ENCODE assay signal across 11 cellular contexts in genomic region chr6:135088232-135088760, GRCh38. TPM values are rescaled to one million over a fixed set of nuclear protein-coding genes. Genes with fewer than 3 reads are reported as not detected.
A peak's percentile ranks its signal among the peaks of the same experiment; 100 is the strongest.
DNase-seq lines count a peak whose midpoint lies in the region; ATAC-seq and TF ChIP-seq lines count a peak whose summit lies in the region.
"Had no signal": no experiment of that assay in that cellular context is flagged by ENCODE, and none has a peak within 500 bp of the region (broad histone marks: within the 10 kb centered on the region; RNA-seq: fewer than 3 reads in every experiment).

No MANE protein-coding gene starts in this region.

- H3F3A ChIP-seq in SK-N-SH (replicated peaks; ENCODE audit: insufficient read depth), result no peaks in the 10 kb centered on the region

- H3K4ac ChIP-seq in neuronal stem cell (ENCODE audit: low read length), result no peak overlapping the region

- TF ChIP-seq CTCF in SK-N-SH (IDR thresholded peaks at IDR 0.05), result no peak

- POLR2A ChIA-PET in SK-N-SH (lab: Yijun Ruan, JAX), result no interaction called here

- H3K4me1 Mint-ChIP-seq in activated naive CD8-positive, alpha-beta T cell treated with anti-CD3 and anti-CD28 coated beads for 36 hours, result peaks cover 79% of the 10 kb centered on the region

- peak overlapping the region; percentile 0 to 85 (median 78); a peak in 20 of 22 replicates for H3K27ac ChIP-seq in BLaER1 treated with 17β-estradiol and CSF1 and Interleukin-3, amounts not matched to agents 10 nM and 100 nM
- H3K27ac ChIP-seq in neuronal stem cell (replicated peaks; ENCODE audit: low read length), result no peak overlapping the region
- H3K27ac ChIP-seq in SK-N-SH (ENCODE audit: low read depth in 2 of 2, low read length in 1 of 2), result no peak overlapping the region
- H3K27ac ChIP-seq: thoracic aorta had no signal

- peak overlapping the region in 8 of 10 experiments; percentile 8 to 50 (median 26); a peak in 11 of 20 replicates for H3K4me3 ChIP-seq in BLaER1 treated with 17β-estradiol and CSF1 and Interleukin-3, amounts not matched to agents 10 nM and 100 nM
- H3K4me3 ChIP-seq in HAP-1 (no peak overlapping the region), neuronal stem cell (ENCODE audit: low read length in 2 of 2) (no peak overlapping the region), SK-N-SH (ENCODE audit: low read depth in 2 of 2, low read length in 1 of 2) (no peak overlapping the region)
- H3K4me3 ChIP-seq: mucosa of descending colon, thoracic aorta had no signal

- peak overlapping the region; percentile 70 to 94 (median 83) for H3K4me2 ChIP-seq in BLaER1 treated with 17β-estradiol and CSF1 and Interleukin-3, amounts not matched to agents 10 nM and 100 nM
- H3K4me2 ChIP-seq in neuronal stem cell (ENCODE audit: insufficient read depth, low read length, poor library complexity, severe bottlenecking) (no peak overlapping the region), SK-N-SH (no peak overlapping the region)

- no peak for TF ChIP-seq RAD21 in SK-N-SH (IDR thresholded peaks at IDR 0.05; ENCODE audit: low read length)

- no peak for TF ChIP-seq EP300 in SK-N-SH (IDR thresholded peaks at IDR 0.05; ENCODE audit: borderline replicate concordance in 1 of 2, low read depth in 1 of 2, low read length in 1 of 2)

- H2BK15ac ChIP-seq in neuronal stem cell (ENCODE audit: low read length), result no peak overlapping the region

- H3K36me3 Mint-ChIP-seq in activated naive CD8-positive, alpha-beta T cell treated with anti-CD3 and anti-CD28 coated beads for 36 hours, result peaks cover 15% of the 10 kb centered on the region

- no peaks in the 10 kb centered on the region for H3K79me1 ChIP-seq in neuronal stem cell (ENCODE audit: low read depth, low read length)

- H3K9ac ChIP-seq in BLaER1 treated with 17β-estradiol and CSF1 and Interleukin-3, amounts not matched to agents 10 nM and 100 nM, result peak overlapping the region; percentile 22 to 77 (median 64); a peak in 18 of 22 replicates
- H3K9ac ChIP-seq in neuronal stem cell (ENCODE audit: low read depth, low read length, poor library complexity) (no peak overlapping the region), SK-N-SH (no peak overlapping the region)

- peak overlapping the region; percentile 93 for H3K27ac Mint-ChIP-seq in activated naive CD8-positive, alpha-beta T cell treated with anti-CD3 and anti-CD28 coated beads for 36 hours

- H3K9me3 Mint-ChIP-seq in activated naive CD8-positive, alpha-beta T cell treated with anti-CD3 and anti-CD28 coated beads for 36 hours, result peaks cover 11% of the 10 kb centered on the region

- no peak overlapping the region for H2BK12ac ChIP-seq in neuronal stem cell (ENCODE audit: low read length)

- H3K79me2 ChIP-seq in SK-N-SH (ENCODE audit: insufficient read depth), result no peaks in the 10 kb centered on the region

- no peaks in the 10 kb centered on the region for H3K27me3 ChIP-seq in BLaER1 treated with 17β-estradiol and CSF1 and Interleukin-3, amounts not matched to agents 10 nM and 100 nM
- no peaks in the 10 kb centered on the region for H3K27me3 ChIP-seq in HAP-1 (ENCODE audit: low read depth)
- no peaks in the 10 kb centered on the region for H3K27me3 ChIP-seq in neuronal stem cell (ENCODE audit: control insufficient read depth in 3 of 3, insufficient read depth in 3 of 3, low read depth in 1 of 3, low read length in 3 of 3)
- no peaks in the 10 kb centered on the region for H3K27me3 ChIP-seq in SK-N-SH (ENCODE audit: insufficient read depth)

- in situ Hi-C loops in HAP-1 (cut with MboI; ENCODE audit: low sequenced_read_pairs), result no loop called here

- WGBS in neuronal stem cell (ENCODE audit: extremely low coverage in 2 of 2, insufficient read length in 2 of 2, insufficient replicate concordance in 1 of 2), 2 donors, result no CpG with 5 or more reads among the region's 2 CpGs
- WGBS in SK-N-SH (ENCODE audit: low lambda C conversion rate), result 89% methylated on average over 2 of the region's 2 CpGs

- H4K8ac ChIP-seq in neuronal stem cell (ENCODE audit: low read depth, low read length), result no peak overlapping the region

- H2BK5ac ChIP-seq in neuronal stem cell (ENCODE audit: low read length), result no peak overlapping the region

- H3K18ac ChIP-seq in neuronal stem cell (ENCODE audit: low read length), result no peak overlapping the region

- H3K23ac ChIP-seq in neuronal stem cell (ENCODE audit: low read depth, low read length, poor library complexity), result no peak overlapping the region

- H3K27me3 Mint-ChIP-seq in activated naive CD8-positive, alpha-beta T cell treated with anti-CD3 and anti-CD28 coated beads for 36 hours, result no peaks in the 10 kb centered on the region

- H3K14ac ChIP-seq in neuronal stem cell (ENCODE audit: low read length), result no peak overlapping the region

- H4K91ac ChIP-seq in neuronal stem cell (ENCODE audit: low read depth, low read length, poor library complexity), result no peak overlapping the region

- CTCF ChIA-PET in SK-N-SH (lab: Yijun Ruan, JAX), result interaction anchor here (1.0 to 1.6 kb wide), 2 partner anchors 56 to 148 kb away, joined by 3 to 4 read pairs; no protein-coding TSS in a partner anchor

- peaks cover 0 to 13% (median 8%) of the 10 kb centered on the region in 11 experiments; a peak in 12 of 22 replicates for H3K9me3 ChIP-seq in BLaER1 treated with 17β-estradiol and CSF1 and Interleukin-3, amounts not matched to agents 10 nM and 100 nM (replicated peaks in 1 of 11)
- H3K9me3 ChIP-seq in HAP-1 (no peaks in the 10 kb centered on the region), neuronal stem cell (replicated peaks in 1 of 2; ENCODE audit: control insufficient read depth in 2 of 2, insufficient read depth in 1 of 2, low read depth in 1 of 2, low read length in 2 of 2) (no peaks in the 10 kb centered on the region), SK-N-SH (no peaks in the 10 kb centered on the region)
- H3K9me3 ChIP-seq: mucosa of descending colon, thoracic aorta had no signal

- H2AK5ac ChIP-seq in neuronal stem cell (ENCODE audit: low read depth, low read length), result no peak overlapping the region

- H2BK120ac ChIP-seq in neuronal stem cell (ENCODE audit: low read depth, low read length), result no peak overlapping the region

- H2AFZ ChIP-seq in neuronal stem cell (ENCODE audit: low read length), result no peak overlapping the region
- H2AFZ ChIP-seq in SK-N-SH (ENCODE audit: low read depth), result no peak overlapping the region

- ATAC-seq in GM19438 (IDR thresholded peaks at IDR 0.05; ENCODE audit: low read depth, unreplicated experiment) (peak; percentile 12), HG03378 (IDR thresholded peaks at IDR 0.05; ENCODE audit: unreplicated experiment) (peak; percentile 0)

- H3K4me1 ChIP-seq in BLaER1 treated with 17β-estradiol and CSF1 and Interleukin-3, amounts not matched to agents 10 nM and 100 nM, result peaks cover 37 to 97% (median 59%) of the 10 kb centered on the region in 10 experiments
- H3K4me1 ChIP-seq in HAP-1 (peaks cover 16% of the 10 kb centered on the region), neuronal stem cell (ENCODE audit: control insufficient read depth in 2 of 2, insufficient read depth in 1 of 2, low read depth in 1 of 2, low read length in 2 of 2) (peaks cover 0 to 2% of the 10 kb centered on the region in 2 donors), SK-N-SH (ENCODE audit: control insufficient read depth in 1 of 2, insufficient read depth in 2 of 2, low read depth in 1 of 2, low read length in 1 of 2) (peaks cover 0 to 3% of the 10 kb centered on the region in 2 experiments; a peak in 1 of 4 replicates)

- DNase-seq in activated naive CD8-positive, alpha-beta T cell treated with anti-CD3 and anti-CD28 coated beads for 36 hours, result no peak
- DNase-seq in activated effector memory CD4-positive, alpha-beta T cell treated with Interleukin-2 at 50 U/mL for 16 hours, result no peak
- DNase-seq in HAP-1 (ENCODE audit: low spot score in 2 of 2) (no peak), neuronal stem cell (ENCODE audit: low spot score) (no peak), SK-N-SH (no peak)
- DNase-seq: mucosa of descending colon, NCI-H1436 treated with DMSO at 0.1 percent for 48 hours had no signal

- no peaks in the 10 kb centered on the region for H4K20me1 ChIP-seq in BLaER1 treated with 17β-estradiol and CSF1 and Interleukin-3, amounts not matched to agents 10 nM and 100 nM
- H4K20me1 ChIP-seq in SK-N-SH (ENCODE audit: insufficient read depth), result no peaks in the 10 kb centered on the region

- no peaks in the 10 kb centered on the region for H3K9me2 ChIP-seq in SK-N-SH

- H3K4me3 Mint-ChIP-seq in activated naive CD8-positive, alpha-beta T cell treated with anti-CD3 and anti-CD28 coated beads for 36 hours, result peak overlapping the region; percentile 59

- H3K36me3 ChIP-seq in BLaER1 treated with 17β-estradiol and CSF1 and Interleukin-3, amounts not matched to agents 10 nM and 100 nM, result no peaks in the 10 kb centered on the region
- H3K36me3 ChIP-seq in HAP-1 (replicated peaks) (no peaks in the 10 kb centered on the region), neuronal stem cell (replicated peaks in 1 of 2; ENCODE audit: control insufficient read depth in 2 of 2, insufficient read depth in 2 of 2, low read length in 2 of 2) (no peaks in the 10 kb centered on the region), SK-N-SH (replicated peaks in 1 of 2; ENCODE audit: control insufficient read depth in 1 of 2, insufficient read depth in 2 of 2, low read length in 1 of 2) (no peaks in the 10 kb centered on the region)
- H3K36me3 ChIP-seq: thoracic aorta had no signal

TF ChIP-seq in SK-N-SH, 30 proteins besides CTCF, POLR2A, EP300 and RAD21 (continues in another document):
- TF ChIP-seq TCF12 (IDR thresholded peaks at IDR 0.05) (no peak), FOSL2 (IDR thresholded peaks at IDR 0.05; ENCODE audit: borderline replicate concordance, low read depth) (no peak), YY1 (IDR thresholded peaks at IDR 0.05; ENCODE audit: low read depth) (no peak), PBX3 (IDR thresholded peaks at IDR 0.05) (no peak), CHD2 (IDR thresholded peaks at IDR 0.05; ENCODE audit: low read length, partially characterized antibody) (no peak)

RNA-seq across cellular contexts. Expression of gene HBS1L, which starts 33.7 kb away (rescaled TPM):
- 100 to 1,000 TPM; 147 to 151 TPM for total RNA-seq in activated naive CD8-positive, alpha-beta T cell treated with anti-CD3 and anti-CD28 coated beads for 36 hours
- 59.9 TPM for polyA plus RNA-seq in neuronal stem cell (2013, experiment 1 of 2)
- 59.8 TPM for polyA plus RNA-seq in neuronal stem cell (2013, experiment 2 of 2)
- polyA plus RNA-seq in SK-N-SH (2012; rRNA removed), result 19.0 and 24.3 TPM in 2 replicates
- 29.0 and 36.8 TPM in 2 replicates for polyA plus RNA-seq in SK-N-SH (2012; cell fraction: cytosol; rRNA removed)
- polyA plus RNA-seq in SK-N-SH (2012; cell fraction: nucleus; rRNA removed), result 6.9 and 19.7 TPM in 2 replicates

Comparison
In these comparisons a context has a peak if more than half of its experiments do, and no peak if none do; other contexts are left out.
1. H3K27ac ChIP-seq: peak in BLaER1 treated with 17β-estradiol and CSF1 and Interleukin-3, amounts not matched to agents 10 nM and 100 nM (11 of 11); none in neuronal stem cell (single experiment) and SK-N-SH (0 of 2).
2. H3K4me2 ChIP-seq: peak in BLaER1 treated with 17β-estradiol and CSF1 and Interleukin-3, amounts not matched to agents 10 nM and 100 nM (11 of 11); none in neuronal stem cell (single experiment) and SK-N-SH (single experiment).
3. H3K4me3 ChIP-seq: peak in BLaER1 treated with 17β-estradiol and CSF1 and Interleukin-3, amounts not matched to agents 10 nM and 100 nM (8 of 10); none in HAP-1 (single experiment), neuronal stem cell (0 of 2) and SK-N-SH (0 of 2).
4. H3K9ac ChIP-seq: peak in BLaER1 treated with 17β-estradiol and CSF1 and Interleukin-3, amounts not matched to agents 10 nM and 100 nM (11 of 11); none in neuronal stem cell (single experiment) and SK-N-SH (single experiment).